In the genomic region with DNA sequence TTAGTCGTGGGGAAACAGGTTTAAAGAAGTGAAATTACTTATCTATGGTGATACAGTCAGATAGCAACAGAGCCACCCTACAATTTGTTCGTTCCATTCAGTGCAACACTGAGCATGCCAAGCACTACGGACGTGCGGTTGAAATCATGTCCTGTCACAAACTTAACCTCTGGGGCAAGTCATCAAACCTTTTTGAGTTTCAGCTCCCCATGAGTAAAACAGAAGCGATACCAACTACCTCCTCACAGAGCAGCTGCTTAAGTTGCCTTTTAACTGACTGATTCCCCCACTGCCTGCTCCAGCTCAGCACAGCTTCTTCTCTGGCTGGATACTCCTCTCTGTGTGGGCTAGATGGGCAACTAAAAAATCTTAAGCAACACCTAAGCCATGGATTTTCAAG, we compare ENCODE assay signal across 1 cellular context.
TF ChIP-seq lines count a peak whose summit lies in the region.

No MANE protein-coding gene starts in this region.

TF ChIP-seq in SK-N-SH, 30 proteins besides CTCF, POLR2A, EP300 and RAD21 (continued from another document):
- TF ChIP-seq, protein P1, sequence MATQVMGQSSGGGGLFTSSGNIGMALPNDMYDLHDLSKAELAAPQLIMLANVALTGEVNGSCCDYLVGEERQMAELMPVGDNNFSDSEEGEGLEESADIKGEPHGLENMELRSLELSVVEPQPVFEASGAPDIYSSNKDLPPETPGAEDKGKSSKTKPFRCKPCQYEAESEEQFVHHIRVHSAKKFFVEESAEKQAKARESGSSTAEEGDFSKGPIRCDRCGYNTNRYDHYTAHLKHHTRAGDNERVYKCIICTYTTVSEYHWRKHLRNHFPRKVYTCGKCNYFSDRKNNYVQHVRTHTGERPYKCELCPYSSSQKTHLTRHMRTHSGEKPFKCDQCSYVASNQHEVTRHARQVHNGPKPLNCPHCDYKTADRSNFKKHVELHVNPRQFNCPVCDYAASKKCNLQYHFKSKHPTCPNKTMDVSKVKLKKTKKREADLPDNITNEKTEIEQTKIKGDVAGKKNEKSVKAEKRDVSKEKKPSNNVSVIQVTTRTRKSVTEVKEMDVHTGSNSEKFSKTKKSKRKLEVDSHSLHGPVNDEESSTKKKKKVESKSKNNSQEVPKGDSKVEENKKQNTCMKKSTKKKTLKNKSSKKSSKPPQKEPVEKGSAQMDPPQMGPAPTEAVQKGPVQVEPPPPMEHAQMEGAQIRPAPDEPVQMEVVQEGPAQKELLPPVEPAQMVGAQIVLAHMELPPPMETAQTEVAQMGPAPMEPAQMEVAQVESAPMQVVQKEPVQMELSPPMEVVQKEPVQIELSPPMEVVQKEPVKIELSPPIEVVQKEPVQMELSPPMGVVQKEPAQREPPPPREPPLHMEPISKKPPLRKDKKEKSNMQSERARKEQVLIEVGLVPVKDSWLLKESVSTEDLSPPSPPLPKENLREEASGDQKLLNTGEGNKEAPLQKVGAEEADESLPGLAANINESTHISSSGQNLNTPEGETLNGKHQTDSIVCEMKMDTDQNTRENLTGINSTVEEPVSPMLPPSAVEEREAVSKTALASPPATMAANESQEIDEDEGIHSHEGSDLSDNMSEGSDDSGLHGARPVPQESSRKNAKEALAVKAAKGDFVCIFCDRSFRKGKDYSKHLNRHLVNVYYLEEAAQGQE (IDR thresholded peaks at IDR 0.05; ENCODE audit: low read depth, low read length) = no peak
- TF ChIP-seq ELF1 (IDR thresholded peaks at IDR 0.05) (no peak), JUND (IDR thresholded peaks at IDR 0.05) (no peak), MXI1 (IDR thresholded peaks at IDR 0.05; ENCODE audit: low read depth, low read length) (no peak), RCOR1 (IDR thresholded peaks at IDR 0.05; ENCODE audit: low read length) (no peak), FOSL2 (IDR thresholded peaks at IDR 0.05; ENCODE audit: borderline replicate concordance, low read depth) (no peak), RXRA (IDR thresholded peaks at IDR 0.05; ENCODE audit: borderline replicate concordance, low read depth) (no peak), NFIC (IDR thresholded peaks at IDR 0.05; ENCODE audit: borderline replicate concordance) (no peak), FOXM1 (IDR thresholded peaks at IDR 0.05; ENCODE audit: low read depth) (no peak), TEAD4 (IDR thresholded peaks at IDR 0.05; ENCODE audit: borderline replicate concordance, insufficient read depth) (no peak), IRF3 (IDR thresholded peaks at IDR 0.05; ENCODE audit: low read depth, low read length) (no peak), TAF1 (IDR thresholded peaks at IDR 0.05; ENCODE audit: borderline replicate concordance, low read depth, low read length) (no peak)
- TF ChIP-seq, protein P2, sequence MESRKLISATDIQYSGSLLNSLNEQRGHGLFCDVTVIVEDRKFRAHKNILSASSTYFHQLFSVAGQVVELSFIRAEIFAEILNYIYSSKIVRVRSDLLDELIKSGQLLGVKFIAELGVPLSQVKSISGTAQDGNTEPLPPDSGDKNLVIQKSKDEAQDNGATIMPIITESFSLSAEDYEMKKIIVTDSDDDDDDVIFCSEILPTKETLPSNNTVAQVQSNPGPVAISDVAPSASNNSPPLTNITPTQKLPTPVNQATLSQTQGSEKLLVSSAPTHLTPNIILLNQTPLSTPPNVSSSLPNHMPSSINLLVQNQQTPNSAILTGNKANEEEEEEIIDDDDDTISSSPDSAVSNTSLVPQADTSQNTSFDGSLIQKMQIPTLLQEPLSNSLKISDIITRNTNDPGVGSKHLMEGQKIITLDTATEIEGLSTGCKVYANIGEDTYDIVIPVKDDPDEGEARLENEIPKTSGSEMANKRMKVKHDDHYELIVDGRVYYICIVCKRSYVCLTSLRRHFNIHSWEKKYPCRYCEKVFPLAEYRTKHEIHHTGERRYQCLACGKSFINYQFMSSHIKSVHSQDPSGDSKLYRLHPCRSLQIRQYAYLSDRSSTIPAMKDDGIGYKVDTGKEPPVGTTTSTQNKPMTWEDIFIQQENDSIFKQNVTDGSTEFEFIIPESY (IDR thresholded peaks at IDR 0.05; ENCODE audit: borderline replicate concordance, low read depth) = no peak
TF ChIP-seq in SK-N-SH: peak in this region for 0.
